ENCODE assay signal across 17 cellular contexts in genomic region chr4:48380583-48381167, GRCh38. TPM values are rescaled to one million over a fixed set of nuclear protein-coding genes. Genes with fewer than 3 reads are reported as not detected.
DNase-seq lines count a peak whose midpoint lies in the region; ATAC-seq and TF ChIP-seq lines count a peak whose summit lies in the region.
"Had no signal": no experiment of that assay in that cellular context is flagged by ENCODE, and none has a peak within 500 bp of the region (broad histone marks: within the 10 kb centered on the region; RNA-seq: fewer than 3 reads in every experiment).

No MANE protein-coding gene starts in this region.

- H3K36me3 Mint-ChIP-seq in central memory CD8-positive, alpha-beta T cell (ENCODE audit: insufficient read depth), result peaks cover 39% of the 10 kb centered on the region
- peaks cover 10% of the 10 kb centered on the region for H3K36me3 Mint-ChIP-seq in chondrocyte (ENCODE audit: low read depth)

- H3K27me3 ChIP-seq in neutrophil, result no peaks in the 10 kb centered on the region
- H3K27me3 ChIP-seq: transverse colon had no signal

- H3K4me1 ChIP-seq in neutrophil (ENCODE audit: control insufficient read depth in 1 of 2, insufficient read depth in 1 of 2, low read depth in 1 of 2, low read length in 1 of 2), result peaks cover 16 to 22% of the 10 kb centered on the region in 2 experiments

- H3K9me3 ChIP-seq in neutrophil, result no peaks in the 10 kb centered on the region
- H3K9me3 ChIP-seq: transverse colon had no signal

- DNase-seq in DMS79 treated with DMSO at 0.1 percent for 48 hours (lab: John Stamatoyannopoulos, UW), result peak; percentile 22
- no peak for DNase-seq in DMS79 (lab: John Stamatoyannopoulos, UW)
- peak; percentile 71 for DNase-seq in NCI-H524 treated with DMSO at 0.1 percent for 48 hours (lab: John Stamatoyannopoulos, UW)
- no peak for DNase-seq in central memory CD8-positive, alpha-beta T cell (ENCODE audit: low spot score in 2 of 2)
- DNase-seq in chondrocyte (ENCODE audit: low spot score), result no peak
- DNase-seq in NCI-H526 (lab: John Stamatoyannopoulos, UW), result no peak
- DNase-seq: 8988T; activated CD4-positive, alpha-beta T cell treated with anti-CD3 and anti-CD28 coated beads for 4 hours; activated naive CD8-positive, alpha-beta T cell treated with anti-CD3 and anti-CD28 coated beads, Interleukin-2, amount 10 ng/mL, durations not matched to agents 7 days and 5 days; activated T-cell treated with anti-CD3 and anti-CD28 coated beads for 4 hours; CD8-positive, alpha-beta T cell; left cardiac atrium; NCI-H345; transverse colon had no signal

- no peak overlapping the region for H3K4me3 Mint-ChIP-seq in central memory CD8-positive, alpha-beta T cell
- H3K4me3 Mint-ChIP-seq in chondrocyte (ENCODE audit: unreplicated experiment), result no peak overlapping the region
- H3K4me3 Mint-ChIP-seq: activated naive CD8-positive, alpha-beta T cell treated with anti-CD3 and anti-CD28 coated beads, Interleukin-2, amount 10 ng/mL, durations not matched to agents 7 days and 5 days; CD8-positive, alpha-beta T cell; T-helper 1 cell treated with Interleukin-12 subunit alpha and Interleukin-12 subunit beta and Interleukin-4 antibody, amounts not matched to agents 30 μg/mL and 1 μg/mL, for 36 hours had no signal

- H3K4me3 ChIP-seq in neutrophil (ENCODE audit: low read depth in 1 of 2, low read length in 1 of 2), result no peak overlapping the region
- H3K4me3 ChIP-seq: transverse colon had no signal

- no peaks in the 10 kb centered on the region for H3K9me3 Mint-ChIP-seq in central memory CD8-positive, alpha-beta T cell
- no peaks in the 10 kb centered on the region for H3K9me3 Mint-ChIP-seq in chondrocyte (ENCODE audit: low read depth)
- H3K9me3 Mint-ChIP-seq: activated naive CD8-positive, alpha-beta T cell treated with anti-CD3 and anti-CD28 coated beads, Interleukin-2, amount 10 ng/mL, durations not matched to agents 7 days and 5 days; CD8-positive, alpha-beta T cell; T-helper 1 cell treated with Interleukin-12 subunit alpha and Interleukin-12 subunit beta and Interleukin-4 antibody, amounts not matched to agents 30 μg/mL and 1 μg/mL, for 36 hours had no signal

- H3K36me3 ChIP-seq in neutrophil, result peaks cover 37% of the 10 kb centered on the region

- peak overlapping the region; percentile 16 for H3K27ac Mint-ChIP-seq in central memory CD8-positive, alpha-beta T cell (ENCODE audit: low read depth)
- no peak overlapping the region for H3K27ac Mint-ChIP-seq in chondrocyte (ENCODE audit: unreplicated experiment)
- H3K27ac Mint-ChIP-seq: activated naive CD8-positive, alpha-beta T cell treated with anti-CD3 and anti-CD28 coated beads, Interleukin-2, amount 10 ng/mL, durations not matched to agents 7 days and 5 days; CD8-positive, alpha-beta T cell; T-helper 1 cell treated with Interleukin-12 subunit alpha and Interleukin-12 subunit beta and Interleukin-4 antibody, amounts not matched to agents 30 μg/mL and 1 μg/mL, for 36 hours had no signal

- TF ChIP-seq CTCF in neutrophil (IDR thresholded peaks at IDR 0.05) (no peak), chondrocyte (IDR thresholded peaks at IDR 0.05) (no peak)

- H3K27ac ChIP-seq in neutrophil, result peak overlapping the region; percentile 71
- H3K27ac ChIP-seq: transverse colon had no signal

- no peaks in the 10 kb centered on the region for H3K27me3 Mint-ChIP-seq in central memory CD8-positive, alpha-beta T cell
- no peaks in the 10 kb centered on the region for H3K27me3 Mint-ChIP-seq in chondrocyte (ENCODE audit: low read depth)
- H3K27me3 Mint-ChIP-seq: activated naive CD8-positive, alpha-beta T cell treated with anti-CD3 and anti-CD28 coated beads, Interleukin-2, amount 10 ng/mL, durations not matched to agents 7 days and 5 days had no signal

- H3K4me1 Mint-ChIP-seq in central memory CD8-positive, alpha-beta T cell, result peaks cover 14% of the 10 kb centered on the region
- peaks cover 12% of the 10 kb centered on the region for H3K4me1 Mint-ChIP-seq in chondrocyte (ENCODE audit: low read depth)
- H3K4me1 Mint-ChIP-seq: activated naive CD8-positive, alpha-beta T cell treated with anti-CD3 and anti-CD28 coated beads, Interleukin-2, amount 10 ng/mL, durations not matched to agents 7 days and 5 days had no signal

- no peak for ATAC-seq in central memory CD8-positive, alpha-beta T cell (replicated peaks; ENCODE audit: extremely low read depth, poor library complexity, severe bottlenecking)
- ATAC-seq in HG03175 (IDR thresholded peaks at IDR 0.05; ENCODE audit: unreplicated experiment), result no peak
- ATAC-seq: CD8-positive, alpha-beta T cell; left cardiac atrium had no signal

RNA-seq across cellular contexts. Expression of gene SLAIN2, which starts 39.3 kb away (rescaled TPM):
- 80.4 to 84.4 TPM (median 84.2 TPM) in 3 replicates for total RNA-seq in chondrocyte

Comparison
In these comparisons a context has a peak if more than half of its experiments do, and no peak if none do; other contexts are left out.
1. DNase-seq: peak in DMS79 treated with DMSO at 0.1 percent for 48 hours (single experiment) and NCI-H524 treated with DMSO at 0.1 percent for 48 hours (single experiment); none in DMS79 (single experiment), central memory CD8-positive, alpha-beta T cell (0 of 2), chondrocyte (single experiment) and NCI-H526 (0 of 2).